Comparison of ENCODE assay signal across 18 cellular contexts in the genomic region with DNA sequence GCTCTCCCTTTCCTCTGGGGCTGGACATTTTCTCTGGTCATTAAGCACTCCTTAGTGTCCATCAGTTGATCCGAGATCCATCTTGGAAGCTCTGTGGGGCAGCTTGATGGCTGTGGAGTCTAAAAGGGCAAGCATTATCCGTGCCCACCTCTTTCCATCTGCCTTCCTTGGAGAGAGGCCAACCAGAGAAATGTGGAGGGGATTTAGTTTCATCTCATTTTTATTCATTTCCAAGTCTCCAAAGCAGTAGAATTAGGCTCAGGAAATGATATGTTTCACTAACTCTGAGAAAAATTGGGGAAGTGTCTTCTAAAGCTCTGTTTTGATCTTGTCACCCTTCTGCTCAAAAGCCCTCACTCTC.
DNase-seq lines count a peak whose midpoint lies in the region; ATAC-seq and TF ChIP-seq lines count a peak whose summit lies in the region.
"Had no signal": no experiment of that assay in that cellular context is flagged by ENCODE, and none has a peak within 500 bp of the region (broad histone marks: within the 10 kb centered on the region; RNA-seq: fewer than 3 reads in every experiment).

No MANE protein-coding gene starts in this region.

- peaks cover 16% of the 10 kb centered on the region in 2 donors for H3K4me1 Mint-ChIP-seq in immature natural killer cell

- no peaks in the 10 kb centered on the region for H3K36me3 ChIP-seq in left lung

- H3K27ac ChIP-seq in left lung = no peak overlapping the region
- H3K27ac ChIP-seq: C4-2B, GM23248 had no signal

- peak overlapping the region in 5 of 6 donors; percentile 13 to 87 (median 56) for H3K27ac Mint-ChIP-seq in immature natural killer cell

- H3K4me3 Mint-ChIP-seq in immature natural killer cell = peak overlapping the region in 3 of 5 donors; percentile 12 to 67 (median 32)

- no peaks in the 10 kb centered on the region for H3K9me3 ChIP-seq in left lung

- no peaks in the 10 kb centered on the region for H3K4me1 ChIP-seq in left lung

- DNase-seq in DMS 273 (lab: John Stamatoyannopoulos, UW; ENCODE audit: unreplicated experiment) (peak; percentile 90), NCI-H2171 (lab: John Stamatoyannopoulos, UW) (peak; percentile 52), SKM-1 (lab: John Stamatoyannopoulos, UW; ENCODE audit: unreplicated experiment) (peak; percentile 46), immature natural killer cell (no peak), NCI-H1417 treated with DMSO at 0.1 percent for 48 hours (lab: John Stamatoyannopoulos, UW) (no peak), left lung (no peak)
- DNase-seq: GDM1, GM23248, HCEC 1CT, NCI-H1105, NCI-H2029, NCI-H510A treated with DMSO at 0.1 percent for 48 hours, PC-3, RPMI8226, SHP77 treated with DMSO at 0.1 percent for 48 hours, T-helper 2 cell had no signal

- peaks cover 10 to 13% (median 10%) of the 10 kb centered on the region in 3 donors for H3K27me3 Mint-ChIP-seq in immature natural killer cell (ENCODE audit: low read depth in 3 of 3)

- H3K36me3 Mint-ChIP-seq in immature natural killer cell = no peaks in the 10 kb centered on the region

- TF ChIP-seq CTCF in left lung (IDR thresholded peaks at IDR 0.05) = no peak

- intact Hi-C loops in left lung (cut with DNase I) = no loop called here

- no peak for ATAC-seq in HG03045 (IDR thresholded peaks at IDR 0.05; ENCODE audit: unreplicated experiment)
- ATAC-seq in left lung = no peak
- ATAC-seq: PC-3 had no signal

- H3K4me3 ChIP-seq in left lung = no peak overlapping the region
- H3K4me3 ChIP-seq: GM23248 had no signal

- H3K27me3 ChIP-seq in left lung = peaks cover 0 to 41% of the 10 kb centered on the region in 2 donors

- H3K9me3 Mint-ChIP-seq in immature natural killer cell = no peaks in the 10 kb centered on the region

Comparison
In these comparisons a context has a peak if more than half of its experiments do, and no peak if none do; other contexts are left out.
1. DNase-seq: peak in DMS 273 (single experiment), NCI-H2171 (single experiment) and SKM-1 (single experiment); none in immature natural killer cell (0 of 3), NCI-H1417 treated with DMSO at 0.1 percent for 48 hours (single experiment) and left lung (0 of 2).